ENCODE assay signal across 18 cellular contexts in the genomic region with DNA sequence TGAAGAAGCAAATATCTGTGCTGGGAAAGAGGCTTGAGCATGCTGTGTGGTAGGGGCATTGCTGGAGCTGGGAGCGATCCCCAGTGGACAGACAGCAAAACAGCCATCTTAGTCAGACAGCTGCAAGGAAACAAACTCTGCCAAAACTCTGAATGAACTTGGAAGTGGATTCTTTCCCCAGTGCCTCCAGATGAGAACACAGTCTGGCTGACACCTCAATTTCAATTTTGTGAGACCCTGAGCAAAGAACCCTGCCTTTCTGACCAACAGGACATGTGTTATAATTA.
"Had no signal": no experiment of that assay in that cellular context is flagged by ENCODE, and none has a peak within 500 bp of the region (broad histone marks: within the 10 kb centered on the region; RNA-seq: fewer than 3 reads in every experiment).

No MANE protein-coding gene starts in this region.

- ATAC-seq: activated naive CD8-positive, alpha-beta T cell treated with anti-CD3 and anti-CD28 coated beads, Interleukin-2, amount 50 U/mL, for 24 hours; effector memory CD8-positive, alpha-beta T cell; upper lobe of right lung had no signal

- H3K4me3 ChIP-seq: esophagus squamous epithelium, thoracic aorta, upper lobe of right lung had no signal

- H3K9me3 ChIP-seq: esophagus squamous epithelium, thoracic aorta, upper lobe of right lung had no signal

- DNase-seq: activated CD4-positive, alpha-beta T cell treated with anti-CD3 and anti-CD28 coated beads for 1 hour; activated CD8-positive, alpha-beta memory T cell treated with anti-CD3 and anti-CD28 coated beads for 24 hours; activated CD8-positive, alpha-beta memory T cell treated with anti-CD3 and anti-CD28 coated beads, Interleukin-2, amount 50 U/mL, for 48 hours; activated effector memory CD4-positive, alpha-beta T cell treated with Interleukin-2 at 50 U/mL for 16 hours; activated naive CD4-positive, alpha-beta T cell treated with anti-CD3 and anti-CD28 coated beads, Interleukin-2, amount 10 ng/mL, durations not matched to agents 7 days and 5 days; activated naive CD8-positive, alpha-beta T cell treated with anti-CD3 and anti-CD28 coated beads, Interleukin-2, amount 50 U/mL, for 24 hours; activated T-cell treated with anti-CD3 and anti-CD28 coated beads, Interleukin-2, amount 50 U/mL, for 48 hours; aorta; dermis blood vessel endothelial cell; effector memory CD8-positive, alpha-beta T cell; esophagus squamous epithelium; foreskin melanocyte; glutamatergic neuron; kidney; posterior cingulate gyrus; upper lobe of right lung had no signal

- H3K27ac ChIP-seq: esophagus squamous epithelium, thoracic aorta, upper lobe of right lung, VCaP had no signal

- FAIRE-seq: kidney had no signal

- H3K27me3 ChIP-seq: esophagus squamous epithelium, upper lobe of right lung had no signal
